Comparison of ENCODE assay signal across 1 cellular context in genomic region chr20:41594514-41595322, GRCh38.
TF ChIP-seq lines count a peak whose summit lies in the region.

No MANE protein-coding gene starts in this region.

TF ChIP-seq in K562, 482 proteins besides CTCF, POLR2A, EP300 and RAD21 (continued from another document):
- TF ChIP-seq HMBOX1 (IDR thresholded peaks at IDR 0.05) = peak; percentile 68
- TF ChIP-seq CBFA2T2 (conservative IDR thresholded peaks at IDR 0.05) = peak; percentile 23; the same call in 1 of the 2 replicates
- no peak for TF ChIP-seq TSHZ1 (CRISPR knock-in tag; IDR thresholded peaks at IDR 0.05)
